Comparison of ENCODE assay signal across 8 cellular contexts in the genomic region with DNA sequence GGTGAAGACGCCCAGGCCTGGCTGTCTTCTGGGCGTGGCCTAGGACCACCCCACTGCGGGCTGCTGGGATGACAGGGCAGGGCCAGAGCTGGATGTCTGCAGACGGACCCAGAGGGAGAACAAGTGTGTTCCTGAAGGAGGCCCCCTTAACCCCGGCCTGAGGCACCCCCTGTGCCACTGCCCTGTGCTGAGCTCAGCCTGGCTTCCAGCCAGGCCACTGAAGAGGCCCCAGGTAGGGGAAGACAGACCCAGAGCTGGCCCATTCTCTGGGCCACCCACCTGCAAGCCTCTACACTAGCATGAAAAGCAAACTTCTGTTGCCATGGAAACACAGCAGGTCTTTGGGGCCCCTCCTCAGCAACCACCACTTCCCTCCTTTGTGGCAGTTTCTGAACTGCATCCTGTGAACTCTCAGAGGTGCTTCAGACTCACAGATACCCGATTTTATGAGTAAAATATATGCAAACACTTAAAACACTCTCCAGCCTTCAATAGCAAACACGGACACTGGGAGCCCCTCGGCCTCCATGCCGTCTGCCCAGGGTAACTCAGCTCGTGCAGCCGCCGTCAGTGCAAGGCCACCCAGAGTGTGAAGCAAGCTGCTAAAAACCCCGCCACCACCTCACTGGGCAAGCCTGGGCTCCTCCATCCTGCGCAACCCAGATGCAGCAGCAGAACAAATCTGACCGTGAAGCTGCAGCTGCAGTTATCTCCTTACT. TPM values are rescaled to one million over a fixed set of nuclear protein-coding genes. Genes with fewer than 3 reads are reported as not detected.
DNase-seq lines count a peak whose midpoint lies in the region; ATAC-seq and TF ChIP-seq lines count a peak whose summit lies in the region.

No MANE protein-coding gene starts in this region.

- H3K4me1 ChIP-seq in ectodermal cell (ENCODE audit: control insufficient read depth, insufficient read depth, low read length), result peaks cover 23% of the 10 kb centered on the region

- WGBS in ectodermal cell, 2 experiments, result 7 to 8% methylated on average over 15 of the region's 15 CpGs

- TF ChIP-seq CTCF in VCaP (conservative IDR thresholded peaks at IDR 0.05) (no peak), chondrocyte (IDR thresholded peaks at IDR 0.05) (no peak)

- ATAC-seq in GM21360 (IDR thresholded peaks at IDR 0.05; ENCODE audit: unreplicated experiment), result peak; percentile 82
- ATAC-seq in HG03575 (IDR thresholded peaks at IDR 0.05; ENCODE audit: extremely low read depth, insufficient number of reproducible peaks, low FRiP score, unreplicated experiment), result peak; percentile 56

- peaks cover 1% of the 10 kb centered on the region for H3K36me3 Mint-ChIP-seq in chondrocyte (ENCODE audit: low read depth)

- no peaks in the 10 kb centered on the region for H3K9me3 ChIP-seq in ectodermal cell (ENCODE audit: control insufficient read depth, low read length)

- no peaks in the 10 kb centered on the region for H3K4me1 Mint-ChIP-seq in chondrocyte (ENCODE audit: low read depth)

- DNase-seq in DMS53 (lab: John Stamatoyannopoulos, UW), result peak; percentile 82
- DNase-seq in stimulated activated CD4-positive, alpha-beta T cell treated with anti-CD3 and anti-CD28 coated beads, Interleukin-4, amount 100 ng/mL, for 1 hour, result peak; percentile 42
- DNase-seq in D341Med (ENCODE audit: low spot score), result no peak
- DNase-seq in chondrocyte (ENCODE audit: low spot score), result no peak

- H3K4me3 Mint-ChIP-seq in chondrocyte (ENCODE audit: unreplicated experiment), result no peak overlapping the region

- H3K27ac ChIP-seq in VCaP (peak overlapping the region; percentile 53), ectodermal cell (ENCODE audit: insufficient read depth, low read depth, low read length, poor library complexity, severe bottlenecking) (peak overlapping the region; percentile 64)

- H3K27ac Mint-ChIP-seq in chondrocyte (ENCODE audit: unreplicated experiment), result no peak overlapping the region

- no peaks in the 10 kb centered on the region for H3K36me3 ChIP-seq in ectodermal cell (ENCODE audit: control insufficient read depth, insufficient read depth, low read length)

- H3K9me3 Mint-ChIP-seq in chondrocyte (ENCODE audit: low read depth), result no peaks in the 10 kb centered on the region

- H3K27me3 Mint-ChIP-seq in chondrocyte (ENCODE audit: low read depth), result no peaks in the 10 kb centered on the region

- no peak overlapping the region for H3K4me3 ChIP-seq in ectodermal cell (ENCODE audit: insufficient read depth, low read depth, low read length)

- no peaks in the 10 kb centered on the region for H3K27me3 ChIP-seq in ectodermal cell (ENCODE audit: control insufficient read depth, insufficient read depth, low read length, poor library complexity, severe bottlenecking)

RNA-seq across cellular contexts. Expression of gene CMTM6, which starts 42.5 kb away (rescaled TPM):
- polyA plus RNA-seq in ectodermal cell (2013, experiment 1 of 4), result 45.3 TPM
- polyA plus RNA-seq in ectodermal cell (2013, experiment 2 of 4), result 46.7 TPM
- 31.8 TPM for polyA plus RNA-seq in ectodermal cell (2013, experiment 3 of 4)
- polyA plus RNA-seq in ectodermal cell (2013, experiment 4 of 4), result 35.1 TPM
- total RNA-seq in chondrocyte, result 51.8 to 59.0 TPM (median 54.0 TPM) in 3 replicates

Comparison
In these comparisons a context has a peak if more than half of its experiments do, and no peak if none do; other contexts are left out.
1. DNase-seq: peak in DMS53 (single experiment) and stimulated activated CD4-positive, alpha-beta T cell treated with anti-CD3 and anti-CD28 coated beads, Interleukin-4, amount 100 ng/mL, for 1 hour (single experiment); none in D341Med (single experiment) and chondrocyte (single experiment).